27 cellular contexts compared by ENCODE assay signal in genomic region chr9:92385474-92385873, GRCh38. TPM values are rescaled to one million over a fixed set of nuclear protein-coding genes. Genes with fewer than 3 reads are reported as not detected.
A peak's percentile ranks its signal among the peaks of the same experiment; 100 is the strongest.
DNase-seq lines count a peak whose midpoint lies in the region; ATAC-seq, FAIRE-seq and TF ChIP-seq lines count a peak whose summit lies in the region.
"Had no signal": no experiment of that assay in that cellular context is flagged by ENCODE, and none has a peak within 500 bp of the region (broad histone marks: within the 10 kb centered on the region; RNA-seq: fewer than 3 reads in every experiment).

No MANE protein-coding gene starts in this region.

- no peaks in the 10 kb centered on the region for H3K27me3 Mint-ChIP-seq in GM23338 (ENCODE audit: insufficient read depth, low read depth, poor library complexity)
- H3K27me3 Mint-ChIP-seq: brain; CD4-positive, CD25-positive, alpha-beta regulatory T cell; progenitor cell of endocrine pancreas had no signal

- no peaks in the 10 kb centered on the region for H4K20me1 ChIP-seq in GM23338 (replicated peaks; ENCODE audit: insufficient read depth)

- no peak for TF ChIP-seq POLR2A in breast epithelium (IDR thresholded peaks at IDR 0.05)

- no peaks in the 10 kb centered on the region for H3K4me1 ChIP-seq in breast epithelium
- peaks cover 0 to 4% of the 10 kb centered on the region in 2 donors for H3K4me1 ChIP-seq in muscle layer of duodenum (ENCODE audit: control insufficient read depth in 1 of 2, insufficient read depth in 2 of 2, low read length in 2 of 2)
- 0 out of 2 replicates have a peak, but pooled peaks cover 1% of the 10 kb centered on the region for H3K4me1 ChIP-seq in GM23338 (ENCODE audit: insufficient read depth)

- no peak overlapping the region for H2AFZ ChIP-seq in GM23338
- H2AFZ ChIP-seq: GM23248 had no signal

- intact Hi-C loops in breast epithelium (cut with DNase I; ENCODE audit: low total_unique reads), result no loop called here

- H3K27ac ChIP-seq in breast epithelium, result peak overlapping the region; percentile 14 to 50
- H3K27ac ChIP-seq in muscle layer of duodenum (ENCODE audit: low read length), result peak overlapping the region; percentile 47
- H3K27ac ChIP-seq in GM23338 (ENCODE audit: low read depth), result no peak overlapping the region

- H3K36me3 Mint-ChIP-seq in GM23338 (ENCODE audit: low read depth), result no peaks in the 10 kb centered on the region
- H3K36me3 Mint-ChIP-seq: activated naive CD4-positive, alpha-beta T cell treated with anti-CD3 and anti-CD28 coated beads, Interleukin-2, amount 50 U/mL, for 72 hours; natural killer cell had no signal

- H3K27me3 ChIP-seq in breast epithelium, result no peaks in the 10 kb centered on the region
- H3K27me3 ChIP-seq in muscle layer of duodenum (ENCODE audit: low read depth, low read length), result no peaks in the 10 kb centered on the region
- H3K27me3 ChIP-seq in GM23338 (ENCODE audit: insufficient read depth), result no peaks in the 10 kb centered on the region
- H3K27me3 ChIP-seq: esophagus squamous epithelium had no signal

- no peaks in the 10 kb centered on the region for H3K79me2 ChIP-seq in GM23338 (replicated peaks; ENCODE audit: insufficient read depth)

- H3K9me3 ChIP-seq in breast epithelium (no peaks in the 10 kb centered on the region), muscle layer of duodenum (ENCODE audit: control insufficient read depth in 1 of 2, low read length in 2 of 2) (no peaks in the 10 kb centered on the region)
- H3K9me3 ChIP-seq: esophagus squamous epithelium had no signal

- no peak overlapping the region for H3K27ac Mint-ChIP-seq in GM23338
- H3K27ac Mint-ChIP-seq: activated naive CD4-positive, alpha-beta T cell treated with anti-CD3 and anti-CD28 coated beads, Interleukin-2, amount 50 U/mL, for 72 hours; CD4-positive, CD25-positive, alpha-beta regulatory T cell; immature natural killer cell; natural killer cell; progenitor cell of endocrine pancreas had no signal

- H3F3A ChIP-seq in GM23338 (replicated peaks; ENCODE audit: low read depth), result no peaks in the 10 kb centered on the region

- H3K36me3 ChIP-seq in breast epithelium, result no peaks in the 10 kb centered on the region
- no peaks in the 10 kb centered on the region for H3K36me3 ChIP-seq in muscle layer of duodenum (ENCODE audit: control insufficient read depth in 1 of 2, insufficient read depth in 2 of 2, low read length in 2 of 2)
- H3K36me3 ChIP-seq in GM23338 (ENCODE audit: insufficient read depth), result no peaks in the 10 kb centered on the region
- H3K36me3 ChIP-seq: esophagus squamous epithelium had no signal

- peak; percentile 62 for FAIRE-seq in A204.1 (lab: Jason Lieb, UNC)
- FAIRE-seq: HTR-8/SVneo had no signal

- peak; percentile 34 for DNase-seq in NCI-H146 (lab: John Stamatoyannopoulos, UW)
- no peak for DNase-seq in breast epithelium (ENCODE audit: low spot score in 2 of 2)
- DNase-seq in glomerular visceral epithelial cell (ENCODE audit: extremely low spot score), result no peak
- DNase-seq in GDM1 (lab: John Stamatoyannopoulos, UW), result no peak
- no peak for DNase-seq in GM23338 (ENCODE audit: low spot score)
- no peak for DNase-seq in NOMO-1 treated with DMSO at 0.1 percent for 48 hours (lab: John Stamatoyannopoulos, UW; ENCODE audit: unreplicated experiment)
- DNase-seq: CD4-positive, CD25-positive, alpha-beta regulatory T cell; esophagus squamous epithelium; head of caudate nucleus; immature natural killer cell; natural killer cell; NCI-H1694; NCI-H446 treated with DMSO at 0.1 percent for 48 hours; SHP77; stimulated activated CD4-positive, alpha-beta T cell treated with anti-CD3 and anti-CD28 coated beads, Interleukin-12 subunit alpha, Interleukin-12 subunit beta, amount 100 ng/mL, for 4 hours; T-helper 2 cell had no signal

- peaks cover 6% of the 10 kb centered on the region; the same call in 2 of the 3 replicates for H3K4me1 Mint-ChIP-seq in GM23338
- H3K4me1 Mint-ChIP-seq: brain had no signal

- TF ChIP-seq CTCF in breast epithelium (IDR thresholded peaks at IDR 0.05), result no peak
- no peak for TF ChIP-seq CTCF in GM23338 (conservative IDR thresholded peaks at IDR 0.05; ENCODE audit: low read depth in 2 of 2)

- ATAC-seq in GM23338, result no peak
- ATAC-seq: activated naive CD4-positive, alpha-beta T cell treated with anti-CD3 and anti-CD28 coated beads, Interleukin-2, amount 50 U/mL, for 72 hours; natural killer cell had no signal

- no peak overlapping the region for H3K4me2 ChIP-seq in GM23338

- no peak overlapping the region for H3K4me3 Mint-ChIP-seq in GM23338
- H3K4me3 Mint-ChIP-seq: brain; CD4-positive, CD25-positive, alpha-beta regulatory T cell; immature natural killer cell; natural killer cell had no signal

- no peaks in the 10 kb centered on the region for H3K9me2 ChIP-seq in GM23338 (ENCODE audit: insufficient read depth)

- H3K4me3 ChIP-seq in breast epithelium, result no peak overlapping the region
- no peak overlapping the region for H3K4me3 ChIP-seq in muscle layer of duodenum (ENCODE audit: low read depth in 1 of 2, low read length in 2 of 2)
- H3K4me3 ChIP-seq in GM23338, result no peak overlapping the region
- H3K4me3 ChIP-seq: esophagus squamous epithelium, GM23248 had no signal

- H3K9me3 Mint-ChIP-seq in GM23338, result no peaks in the 10 kb centered on the region
- H3K9me3 Mint-ChIP-seq: activated naive CD4-positive, alpha-beta T cell treated with anti-CD3 and anti-CD28 coated beads, Interleukin-2, amount 50 U/mL, for 72 hours; brain; CD4-positive, CD25-positive, alpha-beta regulatory T cell; immature natural killer cell; natural killer cell had no signal

TF ChIP-seq in GM23338, 12 proteins besides CTCF, POLR2A, EP300 and RAD21 (continues in another document):
- TF ChIP-seq JUNB (IDR thresholded peaks at IDR 0.05; ENCODE audit: unreplicated experiment) (no peak), ZNF462 (CRISPR knock-in tag; IDR thresholded peaks at IDR 0.05) (no peak), STAT1 (IDR thresholded peaks at IDR 0.05; ENCODE audit: unreplicated experiment) (no peak)

RNA-seq across cellular contexts. Expression of gene OGN, which starts 18.9 kb away (rescaled TPM):
- total RNA-seq in breast epithelium, result 10 to 100 TPM; 14.1 to 92.5 (median 17.7) TPM
- total RNA-seq in GM23338 (2014; rRNA removed; shearing (Covaris generic)), result not detected in 2 replicates
- 2.2 and 2.5 TPM in 2 replicates for polyA plus RNA-seq in GM23338 (2016; fragmentation: Nextera tagmentation; extraction: Ambion mirVana)
- total RNA-seq: activated CD8-positive, alpha-beta memory T cell treated with anti-CD3 and anti-CD28 coated beads for 36 hours; activated naive CD4-positive, alpha-beta T cell treated with anti-CD3 and anti-CD28 coated beads, Interleukin-2, amount 50 U/mL, for 72 hours; dermis microvascular lymphatic vessel endothelial cell; lung microvascular endothelial cell; progenitor cell of endocrine pancreas had no signal

RNA-seq across cellular contexts. Expression of gene OMD, which starts 38.8 kb away (rescaled TPM):
- total RNA-seq in breast epithelium, result 10 to 100 TPM; 12.8 to 39.2 (median 30.0) TPM
- total RNA-seq in GM23338 (2014; rRNA removed; shearing (Covaris generic)), result not detected in 2 replicates
- polyA plus RNA-seq in GM23338 (2016; fragmentation: Nextera tagmentation; extraction: Ambion mirVana), result 1.1 and 1.3 TPM in 2 replicates
- total RNA-seq: activated CD8-positive, alpha-beta memory T cell treated with anti-CD3 and anti-CD28 coated beads for 36 hours; activated naive CD4-positive, alpha-beta T cell treated with anti-CD3 and anti-CD28 coated beads, Interleukin-2, amount 50 U/mL, for 72 hours; CD4-positive, CD25-positive, alpha-beta regulatory T cell; dermis microvascular lymphatic vessel endothelial cell; lung microvascular endothelial cell; natural killer cell; progenitor cell of endocrine pancreas had no signal
- polyA plus RNA-seq: AG04450 had no signal

RNA-seq across cellular contexts. Expression of gene CENPP, which starts 59.7 kb away (rescaled TPM):
- 1 to 10 TPM; 3.9 to 6.1 (median 4.5) TPM for total RNA-seq in breast epithelium
- total RNA-seq in GM23338 (2014; rRNA removed; shearing (Covaris generic)), result 12.5 and 12.6 TPM in 2 replicates
- 8.9 and 11.0 TPM in 2 replicates for polyA plus RNA-seq in GM23338 (2016; fragmentation: Nextera tagmentation; extraction: Ambion mirVana)

Comparison
In these comparisons a context has a peak if more than half of its experiments do, and no peak if none do; other contexts are left out.
1. RNA of gene OGN, which starts 18.9 kb away (total RNA-seq): 14.1 to 92.5 TPM in breast epithelium; not detected in GM23338; every median in the first group is over 10 times any median in the second.
2. RNA of gene OMD, which starts 38.8 kb away (total RNA-seq): 12.8 to 39.2 TPM in breast epithelium; not detected in GM23338; every median in the first group is over 10 times any median in the second.